1 cellular context compared by ENCODE assay signal in genomic region chr1:201137579-201138310, GRCh38.
A peak's percentile ranks its signal among the peaks of the same experiment; 100 is the strongest.
TF ChIP-seq lines count a peak whose summit lies in the region.

No MANE protein-coding gene starts in this region.

TF ChIP-seq in SK-N-SH, 30 proteins besides CTCF, POLR2A, EP300 and RAD21 (continued from another document):
- TF ChIP-seq IRF3 (IDR thresholded peaks at IDR 0.05; ENCODE audit: low read depth, low read length) (no peak), NFIC (IDR thresholded peaks at IDR 0.05; ENCODE audit: borderline replicate concordance) (peak; percentile 61; the same call in 1 of the 2 replicates), CHD2 (IDR thresholded peaks at IDR 0.05; ENCODE audit: low read length, partially characterized antibody) (no peak), MAX (IDR thresholded peaks at IDR 0.05; ENCODE audit: low read depth) (0 out of 2 replicates have a peak, but pooled peaks have one; percentile 20), RXRA (IDR thresholded peaks at IDR 0.05; ENCODE audit: borderline replicate concordance, low read depth) (no peak), USF1 (IDR thresholded peaks at IDR 0.05; ENCODE audit: borderline replicate concordance, low read depth) (no peak), SMC3 (IDR thresholded peaks at IDR 0.05; ENCODE audit: low read depth, low read length) (no peak), YY1 (IDR thresholded peaks at IDR 0.05; ENCODE audit: low read depth) (no peak; the same call in 1 of the 2 replicates), FOXJ3 (CRISPR knock-in tag; IDR thresholded peaks at IDR 0.05) (no peak), ELF1 (IDR thresholded peaks at IDR 0.05) (no peak), TCF12 (IDR thresholded peaks at IDR 0.05) (peak; percentile 39; the same call in 1 of the 2 replicates), NRF1 (IDR thresholded peaks at IDR 0.05; ENCODE audit: low read depth, low read length) (no peak), FOSL2 (IDR thresholded peaks at IDR 0.05; ENCODE audit: borderline replicate concordance, low read depth) (peak; percentile 65), ZBTB33 (IDR thresholded peaks at IDR 0.05; ENCODE audit: borderline replicate concordance, low read depth) (no peak), POLR2AphosphoS5 (IDR thresholded peaks at IDR 0.05; ENCODE audit: low read depth, low read length) (no peak), GABPA (IDR thresholded peaks at IDR 0.05; ENCODE audit: low read depth) (no peak)
